Comparison of ENCODE assay signal across 1 cellular context in the genomic region with DNA sequence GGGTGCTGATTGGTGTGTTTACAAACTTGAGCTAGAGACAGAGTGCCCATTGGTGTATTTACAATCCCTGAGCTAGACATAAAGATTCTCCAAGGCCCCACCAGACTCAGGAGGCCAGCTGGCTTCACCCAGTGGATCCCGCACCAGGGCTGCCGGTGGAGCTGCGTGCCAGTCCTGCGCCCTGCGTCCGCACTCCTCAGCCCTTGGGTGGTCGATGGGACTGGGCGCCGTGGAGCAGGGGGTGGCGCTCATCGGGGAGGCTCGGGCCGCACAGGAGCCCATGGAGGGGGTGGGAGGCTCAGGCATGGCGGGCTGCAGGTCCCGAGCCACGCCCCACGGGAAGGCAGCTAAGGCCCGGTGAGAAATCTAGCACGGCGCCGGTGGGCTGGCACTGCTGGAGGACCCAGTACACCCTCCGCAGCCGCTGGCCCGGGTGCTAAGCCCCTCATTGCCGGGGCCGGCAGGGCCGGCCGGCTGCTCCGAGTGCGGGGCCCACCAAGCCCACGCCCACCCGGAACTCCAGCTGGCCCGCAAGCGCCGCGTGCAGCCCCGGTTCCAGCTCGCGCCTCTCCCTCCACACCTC. TPM values are rescaled to one million over a fixed set of nuclear protein-coding genes. Genes with fewer than 3 reads are reported as not detected.
"Had no signal": no experiment of that assay in that cellular context is flagged by ENCODE, and none has a peak within 500 bp of the region (broad histone marks: within the 10 kb centered on the region; RNA-seq: fewer than 3 reads in every experiment).

No MANE protein-coding gene starts in this region.

RNA-seq across cellular contexts. Expression of a gene that starts 29.7 kb away (rescaled TPM):
- total RNA-seq: osteocyte had no signal
